10 cellular contexts compared by ENCODE assay signal in the genomic region with DNA sequence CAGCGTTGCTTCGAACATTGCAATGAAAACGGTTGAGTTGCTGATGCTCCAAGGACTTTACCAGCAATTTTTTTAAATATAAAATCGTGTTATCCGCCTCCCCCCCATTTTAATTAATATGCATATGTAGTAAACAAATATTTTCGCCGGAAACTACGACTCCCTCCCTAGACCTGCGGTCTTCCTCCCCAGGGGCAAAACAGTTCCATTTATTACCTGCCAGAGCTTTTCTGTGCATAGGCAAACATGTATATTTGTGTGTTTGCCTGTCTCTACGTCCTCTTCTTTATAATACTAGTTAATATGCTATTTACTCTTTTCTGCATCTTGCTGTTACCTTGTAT. TPM values are rescaled to one million over a fixed set of nuclear protein-coding genes. Genes with fewer than 3 reads are reported as not detected.
A peak's percentile ranks its signal among the peaks of the same experiment; 100 is the strongest.
DNase-seq lines count a peak whose midpoint lies in the region; ATAC-seq and TF ChIP-seq lines count a peak whose summit lies in the region.
"Had no signal": no experiment of that assay in that cellular context is flagged by ENCODE, and none has a peak within 500 bp of the region (broad histone marks: within the 10 kb centered on the region; RNA-seq: fewer than 3 reads in every experiment).

No MANE protein-coding gene starts in this region.

- H3K9me3 ChIP-seq in CD8-positive, alpha-beta memory T cell (ENCODE audit: low read length), result no peaks in the 10 kb centered on the region
- H3K9me3 ChIP-seq in gastroesophageal sphincter (no peaks in the 10 kb centered on the region), testis (no peaks in the 10 kb centered on the region)

- peaks cover 0 to 6% (median 0%) of the 10 kb centered on the region in 5 donors for H3K9me3 Mint-ChIP-seq in CD8-positive, alpha-beta memory T cell
- H3K9me3 Mint-ChIP-seq in effector memory CD8-positive, alpha-beta T cell, result no peaks in the 10 kb centered on the region
- H3K9me3 Mint-ChIP-seq: IgD-negative memory B cell had no signal

- WGBS in gastroesophageal sphincter (ENCODE audit: low coverage in 1 of 2), 2 donors, result 0 to 1% methylated on average over 10 of the region's 10 CpGs
- WGBS in testis, 2 donors, result 0 to 1% methylated on average over 10 of the region's 10 CpGs

- CTCF ChIA-PET in CD8-positive, alpha-beta memory T cell (lab: Charles Lee), result interaction anchor here (0.9 to 2.2 kb wide), 10 partner anchors 10 to 1048 kb away, joined by 3 to 8 read pairs (median 4); a partner anchor contains a TSS

- peak; percentile 24 for ATAC-seq in GM21723 (IDR thresholded peaks at IDR 0.05; ENCODE audit: unreplicated experiment)
- no peak for ATAC-seq in gastroesophageal sphincter
- no peak for ATAC-seq in effector memory CD8-positive, alpha-beta T cell (replicated peaks)

- peak overlapping the region; percentile 94 for H3K27ac ChIP-seq in CD8-positive, alpha-beta memory T cell (ENCODE audit: low read depth, low read length)
- H3K27ac ChIP-seq in gastroesophageal sphincter, result peak overlapping the region; percentile 89 to 96 (median 92)
- H3K27ac ChIP-seq in testis, result peak overlapping the region; percentile 86 to 93

- H3K27me3 ChIP-seq in CD8-positive, alpha-beta memory T cell (ENCODE audit: insufficient read depth, low read length, poor library complexity, severe bottlenecking), result no peaks in the 10 kb centered on the region
- H3K27me3 ChIP-seq in gastroesophageal sphincter (no peaks in the 10 kb centered on the region), testis (no peaks in the 10 kb centered on the region)

- peaks cover 11 to 26% (median 13%) of the 10 kb centered on the region in 3 donors for H3K4me1 Mint-ChIP-seq in CD8-positive, alpha-beta memory T cell
- H3K4me1 Mint-ChIP-seq in effector memory CD8-positive, alpha-beta T cell (ENCODE audit: low read depth in 2 of 2), result peaks cover 6 to 10% of the 10 kb centered on the region in 2 donors

- peaks cover 4 to 26% (median 7%) of the 10 kb centered on the region in 3 donors for H3K36me3 Mint-ChIP-seq in CD8-positive, alpha-beta memory T cell
- H3K36me3 Mint-ChIP-seq in effector memory CD8-positive, alpha-beta T cell (ENCODE audit: insufficient read depth), result peaks cover 10% of the 10 kb centered on the region

- POLR2A ChIA-PET in CD8-positive, alpha-beta memory T cell (lab: Charles Lee), result interaction anchor here (0.5 to 1.8 kb wide), 11 partner anchors 20 to 221 kb away, joined by 3 to 19 read pairs (median 4); a partner anchor contains a TSS

- H3K27me3 Mint-ChIP-seq in CD8-positive, alpha-beta memory T cell, result no peaks in the 10 kb centered on the region
- H3K27me3 Mint-ChIP-seq in effector memory CD8-positive, alpha-beta T cell, result no peaks in the 10 kb centered on the region
- H3K27me3 Mint-ChIP-seq: IgD-negative memory B cell; naive thymus-derived CD8-positive, alpha-beta T cell had no signal

- no peak overlapping the region for H3K4me3 Mint-ChIP-seq in CD8-positive, alpha-beta memory T cell
- H3K4me3 Mint-ChIP-seq in effector memory CD8-positive, alpha-beta T cell, result no peak overlapping the region

- no peak for TF ChIP-seq CTCF in gastroesophageal sphincter (IDR thresholded peaks at IDR 0.05)
- TF ChIP-seq CTCF in testis (IDR thresholded peaks at IDR 0.05), result no peak

- TF ChIP-seq EP300 in gastroesophageal sphincter (IDR thresholded peaks at IDR 0.05), result no peak

- peaks cover 2% of the 10 kb centered on the region for H3K36me3 ChIP-seq in CD8-positive, alpha-beta memory T cell (ENCODE audit: insufficient read depth, low read length)
- H3K36me3 ChIP-seq in gastroesophageal sphincter, result peaks cover under 1 to 4% of the 10 kb centered on the region in 2 donors
- H3K36me3 ChIP-seq in testis (ENCODE audit: low read depth, missing control alignments), result no peaks in the 10 kb centered on the region

- DNase-seq in CD8-positive, alpha-beta memory T cell, result peak in 1 of 5 donors; percentile 46
- peak; percentile 49 for DNase-seq in NCI-H69 (lab: John Stamatoyannopoulos, UW)
- no peak for DNase-seq in testis
- no peak for DNase-seq in DMS153 (lab: John Stamatoyannopoulos, UW)
- no peak for DNase-seq in effector memory CD8-positive, alpha-beta T cell
- no peak for DNase-seq in GF-D8 (lab: John Stamatoyannopoulos, UW)

- H3K4me3 ChIP-seq in CD8-positive, alpha-beta memory T cell (ENCODE audit: low read length), result peak overlapping the region; percentile 97
- H3K4me3 ChIP-seq in gastroesophageal sphincter (peak overlapping the region; percentile 68 to 74), testis (peak overlapping the region; percentile 76 to 84)

- H3K4me1 ChIP-seq in CD8-positive, alpha-beta memory T cell (ENCODE audit: insufficient read depth, low read length), result peaks cover 36% of the 10 kb centered on the region
- H3K4me1 ChIP-seq in gastroesophageal sphincter (peaks cover 0 to 48% (median 9%) of the 10 kb centered on the region in 3 donors), testis (peaks cover 35% of the 10 kb centered on the region)

- intact Hi-C loops in testis (cut with DNase I; ENCODE audit: low total_unique reads), result no loop called here

- TF ChIP-seq POLR2A in gastroesophageal sphincter (IDR thresholded peaks at IDR 0.05) (no peak), testis (IDR thresholded peaks at IDR 0.05) (no peak)

- H3K27ac Mint-ChIP-seq in CD8-positive, alpha-beta memory T cell, result no peak overlapping the region
- H3K27ac Mint-ChIP-seq in effector memory CD8-positive, alpha-beta T cell, result no peak overlapping the region
- H3K27ac Mint-ChIP-seq: IgD-negative memory B cell; naive thymus-derived CD8-positive, alpha-beta T cell had no signal

RNA-seq across cellular contexts. Expression of a gene that starts 0.6 kb away (rescaled TPM):
- 100 to 1,000 TPM; 145 to 154 TPM for total RNA-seq in CD8-positive, alpha-beta memory T cell
- 84.9 TPM for polyA plus RNA-seq in CD8-positive, alpha-beta memory T cell
- 100 to 1,000 TPM in 1 of 4 donors, 10 to 100 TPM in 3; 50.1 to 103 (median 83.9) TPM for total RNA-seq in gastroesophageal sphincter
- total RNA-seq in testis, result 10 to 100 TPM; 47.2 to 48.4 TPM
- polyA plus RNA-seq in testis (ENCODE audit: insufficient read depth, low read depth, low replicate concordance), result 62.7 TPM
